17 cellular contexts compared by ENCODE assay signal in genomic region chr11:102158151-102158734, GRCh38. TPM values are rescaled to one million over a fixed set of nuclear protein-coding genes. Genes with fewer than 3 reads are reported as not detected.
DNase-seq lines count a peak whose midpoint lies in the region; ATAC-seq and TF ChIP-seq lines count a peak whose summit lies in the region.
"Had no signal": no experiment of that assay in that cellular context is flagged by ENCODE, and none has a peak within 500 bp of the region (broad histone marks: within the 10 kb centered on the region; RNA-seq: fewer than 3 reads in every experiment).

No MANE protein-coding gene starts in this region.

- no peak overlapping the region for H3K27ac Mint-ChIP-seq in activated CD8-positive, alpha-beta T cell treated with anti-CD3 and anti-CD28 coated beads, Interleukin-2, amount 10 ng/mL, durations not matched to agents 7 days and 5 days
- H3K27ac Mint-ChIP-seq: activated CD4-positive, alpha-beta T cell treated with anti-CD3 and anti-CD28 coated beads, Interleukin-2, amount 10 ng/mL, durations not matched to agents 7 days and 5 days; dendritic cell treated with granulocyte-macrophage colony-stimulating factor and Interleukin-4, amounts not matched to agents 40 ng/mL and 50 ng/mL, for 4 days had no signal

- H3K9me2 ChIP-seq in GM23248 (ENCODE audit: insufficient read depth): no peaks in the 10 kb centered on the region

- no TSS peak for BruUV-seq in Panc1 (replicated peaks; lab: Mats Ljungman, UMichigan)

- H3K36me3 ChIP-seq in GM23248 (ENCODE audit: low read depth) (peaks cover 11% of the 10 kb centered on the region), Panc1 (ENCODE audit: control insufficient read depth, insufficient read depth, low read length) (no peaks in the 10 kb centered on the region), skeletal muscle tissue (ENCODE audit: control insufficient read depth in 3 of 3, insufficient read depth in 3 of 3, low read length in 3 of 3) (peaks cover 0 to 7% (median 0%) of the 10 kb centered on the region in 3 donors)

- POLR2A ChIA-PET in Panc1 (lab: Charles Lee): no interaction called here
- POLR2A ChIA-PET in activated CD8-positive, alpha-beta T cell treated with anti-CD3 and anti-CD28 coated beads, Interleukin-2, amount 10 ng/mL, durations not matched to agents 7 days and 5 days (lab: Charles Lee): no interaction called here

- no peak overlapping the region for H3K4me3 Mint-ChIP-seq in activated CD8-positive, alpha-beta T cell treated with anti-CD3 and anti-CD28 coated beads, Interleukin-2, amount 10 ng/mL, durations not matched to agents 7 days and 5 days
- H3K4me3 Mint-ChIP-seq: activated CD4-positive, alpha-beta T cell treated with anti-CD3 and anti-CD28 coated beads, Interleukin-2, amount 10 ng/mL, durations not matched to agents 7 days and 5 days; dendritic cell treated with granulocyte-macrophage colony-stimulating factor and Interleukin-4, amounts not matched to agents 40 ng/mL and 50 ng/mL, for 4 days; neural crest cell had no signal

- H3K27me3 ChIP-seq in GM23248 (replicated peaks; ENCODE audit: insufficient read depth) (no peaks in the 10 kb centered on the region), Panc1 (ENCODE audit: control insufficient read depth, insufficient read depth, low read length) (no peaks in the 10 kb centered on the region), foreskin keratinocyte (no peaks in the 10 kb centered on the region), skeletal muscle tissue (ENCODE audit: control insufficient read depth in 3 of 3, insufficient read depth in 3 of 3, low read length in 3 of 3) (no peaks in the 10 kb centered on the region)
- H3K27me3 ChIP-seq: stomach had no signal

- peaks cover 2% of the 10 kb centered on the region for H3K27me3 Mint-ChIP-seq in activated CD8-positive, alpha-beta T cell treated with anti-CD3 and anti-CD28 coated beads, Interleukin-2, amount 10 ng/mL, durations not matched to agents 7 days and 5 days (ENCODE audit: low read depth)

- peak; percentile 46 for DNase-seq in GM23248
- DNase-seq in Panc1 (ENCODE audit: low read depth, low spot score): no peak
- DNase-seq in foreskin keratinocyte: peak in 1 of 2 donors; percentile 70
- no peak for DNase-seq in nucleus accumbens (lab: John Stamatoyannopoulos, UW)
- DNase-seq in activated CD8-positive, alpha-beta T cell treated with anti-CD3 and anti-CD28 coated beads, Interleukin-2, amount 10 ng/mL, durations not matched to agents 7 days and 5 days: no peak
- no peak for DNase-seq in OCI-M1 (lab: John Stamatoyannopoulos, UW)
- no peak for DNase-seq in SKM-1 treated with dmso at 0.1 percent for 144 hours (lab: John Stamatoyannopoulos, UW; ENCODE audit: unreplicated experiment)
- DNase-seq: activated CD4-positive, alpha-beta T cell treated with anti-CD3 and anti-CD28 coated beads, Interleukin-2, amount 10 ng/mL, durations not matched to agents 7 days and 5 days; activated naive CD4-positive, alpha-beta T cell; AML-193; NCI-H1092; NCI-H526; stomach had no signal

- no peaks in the 10 kb centered on the region for H3K9me3 ChIP-seq in GM23248 (ENCODE audit: low read depth)
- no peaks in the 10 kb centered on the region for H3K9me3 ChIP-seq in Panc1 (ENCODE audit: control insufficient read depth, insufficient read depth, low read depth, low read length)
- no peaks in the 10 kb centered on the region for H3K9me3 ChIP-seq in skeletal muscle tissue (ENCODE audit: control insufficient read depth in 3 of 3, low read length in 3 of 3)
- H3K9me3 ChIP-seq: stomach had no signal

- H3K9ac ChIP-seq in GM23248 (no peak overlapping the region), skeletal muscle tissue (ENCODE audit: low read depth in 1 of 3, low read length in 3 of 3) (no peak overlapping the region)

- 34 to 40% methylated on average over 2 of the region's 2 CpGs for WGBS in GM23248 (ENCODE audit: low coverage in 1 of 2, low lambda C conversion rate in 2 of 2, missing lambda C conversion rate in 2 of 2), 2 experiments

- in situ Hi-C loops in GM23248 (cut with MboI): no loop called here
- in situ Hi-C loops in Panc1 (cut with HindIII; ENCODE audit: low pct_unique_long_range_greater_than_20kb, low sequenced_read_pairs): no loop called here

- H3K36me3 Mint-ChIP-seq in activated CD8-positive, alpha-beta T cell treated with anti-CD3 and anti-CD28 coated beads, Interleukin-2, amount 10 ng/mL, durations not matched to agents 7 days and 5 days (ENCODE audit: low read depth): no peaks in the 10 kb centered on the region

- H3F3A ChIP-seq in GM23248 (ENCODE audit: insufficient read depth): peaks cover 40% of the 10 kb centered on the region

- H3K4me3 ChIP-seq in GM23248 (no peak overlapping the region), Panc1 (ENCODE audit: low read depth in 2 of 2, low read length in 2 of 2) (no peak overlapping the region), skeletal muscle tissue (ENCODE audit: low read length in 3 of 3) (no peak overlapping the region)
- H3K4me3 ChIP-seq: GM12878, stomach had no signal

- ATAC-seq in Panc1: no peak
- peak; percentile 48 for ATAC-seq in foreskin keratinocyte
- ATAC-seq in activated CD8-positive, alpha-beta T cell treated with anti-CD3 and anti-CD28 coated beads, Interleukin-2, amount 10 ng/mL, durations not matched to agents 7 days and 5 days: no peak
- ATAC-seq: GM12878 had no signal

- CTCF ChIA-PET in Panc1 (lab: Charles Lee): no interaction called here
- CTCF ChIA-PET in activated CD8-positive, alpha-beta T cell treated with anti-CD3 and anti-CD28 coated beads, Interleukin-2, amount 10 ng/mL, durations not matched to agents 7 days and 5 days (lab: Charles Lee): no interaction called here

- intact Hi-C loops in Panc1 (cut with micrococcal nuclease; ENCODE audit: unreplicated experiment): no loop called here

- H3K4me1 Mint-ChIP-seq in activated CD8-positive, alpha-beta T cell treated with anti-CD3 and anti-CD28 coated beads, Interleukin-2, amount 10 ng/mL, durations not matched to agents 7 days and 5 days (ENCODE audit: low read depth): no peaks in the 10 kb centered on the region
- H3K4me1 Mint-ChIP-seq: activated CD4-positive, alpha-beta T cell treated with anti-CD3 and anti-CD28 coated beads, Interleukin-2, amount 10 ng/mL, durations not matched to agents 7 days and 5 days had no signal

- no peak overlapping the region for H2AFZ ChIP-seq in GM23248

- peak overlapping the region; percentile 6 for H3K27ac ChIP-seq in GM23248
- peak overlapping the region; percentile 83 for H3K27ac ChIP-seq in Panc1 (ENCODE audit: low read length)
- H3K27ac ChIP-seq in foreskin keratinocyte: peak overlapping the region; percentile 62
- peak overlapping the region; percentile 9 for H3K27ac ChIP-seq in skeletal muscle tissue (ENCODE audit: low read depth, low read length)

- H4K20me1 ChIP-seq in GM23248 (ENCODE audit: insufficient read depth): 0 out of 2 replicates have a peak, but pooled peaks cover 3% of the 10 kb centered on the region

- H3K4me1 ChIP-seq in GM23248 (ENCODE audit: insufficient read depth) (peaks cover 42% of the 10 kb centered on the region), Panc1 (ENCODE audit: control insufficient read depth, insufficient read depth, low read length) (peaks cover 73% of the 10 kb centered on the region), foreskin keratinocyte (peaks cover 39% of the 10 kb centered on the region), skeletal muscle tissue (ENCODE audit: control insufficient read depth in 3 of 3, insufficient read depth in 3 of 3, low read length in 3 of 3) (peaks cover 11 to 29% (median 12%) of the 10 kb centered on the region in 3 donors)

- TF ChIP-seq CTCF in Panc1 (IDR thresholded peaks at IDR 0.05) (no peak), foreskin keratinocyte (conservative IDR thresholded peaks at IDR 0.05) (no peak)

- H3K79me2 ChIP-seq in GM23248 (ENCODE audit: insufficient read depth): peaks cover 100% of the 10 kb centered on the region

- no peak overlapping the region for H3K4me2 ChIP-seq in GM23248 (ENCODE audit: unreplicated experiment)

- H3K9me3 Mint-ChIP-seq in activated CD8-positive, alpha-beta T cell treated with anti-CD3 and anti-CD28 coated beads, Interleukin-2, amount 10 ng/mL, durations not matched to agents 7 days and 5 days (ENCODE audit: insufficient read depth): no peaks in the 10 kb centered on the region
- H3K9me3 Mint-ChIP-seq: activated CD4-positive, alpha-beta T cell treated with anti-CD3 and anti-CD28 coated beads, Interleukin-2, amount 10 ng/mL, durations not matched to agents 7 days and 5 days; dendritic cell treated with granulocyte-macrophage colony-stimulating factor and Interleukin-4, amounts not matched to agents 40 ng/mL and 50 ng/mL, for 4 days; neural crest cell had no signal

RNA-seq across cellular contexts. Expression of gene YAP1, which starts 48.0 kb away (rescaled TPM):
- total RNA-seq in GM23248 (2014; rRNA removed; shearing (Covaris generic)): 118 and 136 TPM in 2 replicates
- polyA plus RNA-seq in GM23248 (2016; fragmentation: Nextera tagmentation; extraction: Ambion mirVana) (11.0 and 11.9 TPM in 2 replicates), foreskin keratinocyte (29.6 and 36.0 TPM in 2 replicates)
- total RNA-seq in Panc1 (2021; ENCODE audit: unreplicated experiment) (158 TPM), foreskin keratinocyte (130 and 146 TPM in 2 replicates), skeletal muscle tissue (49.6 TPM)
- 103 TPM for polyA plus RNA-seq in Panc1 (2012; ENCODE audit: insufficient read length)
- not detected for total RNA-seq in activated CD8-positive, alpha-beta T cell treated with anti-CD3 and anti-CD28 coated beads, Interleukin-2, amount 10 ng/mL, durations not matched to agents 7 days and 5 days
- total RNA-seq: activated CD4-positive, alpha-beta T cell treated with anti-CD3 and anti-CD28 coated beads, Interleukin-2, amount 10 ng/mL, durations not matched to agents 7 days and 5 days had no signal

Comparison
In these comparisons a context has a peak if more than half of its experiments do, and no peak if none do; other contexts are left out.
1. H3K27ac ChIP-seq: peak in every context shown above with its lines; median percentile 83 in Panc1; 62 in foreskin keratinocyte; 9 in skeletal muscle tissue; 6 in GM23248.
2. RNA of gene YAP1, which starts 48.0 kb away (total RNA-seq): 158 TPM in Panc1 (single experiment), 130 to 146 TPM in foreskin keratinocyte, 118 to 136 TPM in GM23248 and 49.6 TPM in skeletal muscle tissue (single experiment); not detected in activated CD8-positive, alpha-beta T cell treated with anti-CD3 and anti-CD28 coated beads, Interleukin-2, amount 10 ng/mL, durations not matched to agents 7 days and 5 days; every median in the first group is over 10 times any median in the second.